Comparison of ENCODE assay signal across 5 cellular contexts in the genomic region with DNA sequence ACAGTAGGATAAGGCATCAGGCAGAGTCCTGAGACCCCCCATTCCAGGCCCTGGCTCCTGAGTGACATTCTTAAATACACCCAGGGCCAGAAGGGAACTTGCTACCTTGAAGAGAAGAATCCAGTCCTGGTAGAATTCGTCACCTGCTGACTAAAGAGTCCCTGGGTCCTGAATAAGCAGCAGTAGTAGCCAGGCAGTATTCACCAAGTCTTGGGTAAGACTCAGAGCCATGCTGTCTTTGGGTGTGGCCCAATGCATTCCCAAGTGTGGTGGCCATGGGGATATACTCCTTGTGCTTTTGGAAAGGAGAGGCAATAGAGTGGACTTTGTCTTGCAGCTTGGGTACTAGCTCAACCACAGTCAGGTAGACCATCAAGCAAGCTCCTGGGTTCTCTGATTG.
"Had no signal": no experiment of that assay in that cellular context is flagged by ENCODE, and none has a peak within 500 bp of the region (broad histone marks: within the 10 kb centered on the region; RNA-seq: fewer than 3 reads in every experiment).

No MANE protein-coding gene starts in this region.

- H3K27ac ChIP-seq: HL-60 had no signal

- H3K4me3 ChIP-seq: GM23338 had no signal

- H2AFZ ChIP-seq: GM23338 had no signal

- ATAC-seq: GM23338, HepG2 had no signal

- H3K4me2 ChIP-seq: GM23338 had no signal

- DNase-seq: H9, HCEC 1CT had no signal
